In genomic region chr9:137476856-137477255, GRCh38 we compare ENCODE assay signal across 33 cellular contexts. TPM values are rescaled to one million over a fixed set of nuclear protein-coding genes. Genes with fewer than 3 reads are reported as not detected.
"Had no signal": no experiment of that assay in that cellular context is flagged by ENCODE, and none has a peak within 500 bp of the region (broad histone marks: within the 10 kb centered on the region; RNA-seq: fewer than 3 reads in every experiment).

No MANE protein-coding gene starts in this region.

- H3K27me3 ChIP-seq: adrenal gland, body of pancreas, breast epithelium, Peyer's patch, SJCRH30 had no signal

- H3K4me3 Mint-ChIP-seq: activated CD4-positive, alpha-beta T cell treated with anti-CD3 and anti-CD28 coated beads, Interleukin-2, amount 10 ng/mL, durations not matched to agents 24 days and 14 days; activated CD8-positive, alpha-beta T cell treated with anti-CD3 and anti-CD28 coated beads for 36 hours; activated naive CD4-positive, alpha-beta T cell treated with anti-CD3 and anti-CD28 coated beads, Interleukin-2, amount 50 U/mL, for 24 hours; activated T-cell treated with anti-CD3 and anti-CD28 coated beads, Interleukin-2, amount 50 U/mL, for 24 hours had no signal

- H3K36me3 ChIP-seq: adrenal gland, breast epithelium, Peyer's patch, SJCRH30, WERI-Rb-1 had no signal

- H3K27ac Mint-ChIP-seq: activated CD4-positive, alpha-beta T cell treated with anti-CD3 and anti-CD28 coated beads, Interleukin-2, amount 10 ng/mL, durations not matched to agents 24 days and 14 days; activated CD8-positive, alpha-beta T cell treated with anti-CD3 and anti-CD28 coated beads for 36 hours; activated naive CD4-positive, alpha-beta T cell treated with anti-CD3 and anti-CD28 coated beads, Interleukin-2, amount 50 U/mL, for 24 hours; activated T-cell treated with anti-CD3 and anti-CD28 coated beads, Interleukin-2, amount 50 U/mL, for 24 hours; activated T-helper 2 cell treated with anti-CD3 and anti-CD28 coated beads, Interferon-gamma antibody, Interleukin-2, Interleukin-4, amounts not matched to agents 10 μg/mL and 5 μg/mL and 100 μg/mL, durations not matched to agents 14 hours and 24 hours and 36 hours had no signal

- ATAC-seq: activated CD8-positive, alpha-beta T cell treated with anti-CD3 and anti-CD28 coated beads for 36 hours; body of pancreas; K562; PC-3 had no signal

- H3K4me1 ChIP-seq: body of pancreas, breast epithelium, Peyer's patch had no signal

- FAIRE-seq: astrocyte, K562 had no signal

- H3K27me3 Mint-ChIP-seq: activated CD8-positive, alpha-beta T cell treated with anti-CD3 and anti-CD28 coated beads for 36 hours; activated naive CD4-positive, alpha-beta T cell treated with anti-CD3 and anti-CD28 coated beads, Interleukin-2, amount 50 U/mL, for 24 hours; activated T-cell treated with anti-CD3 and anti-CD28 coated beads, Interleukin-2, amount 50 U/mL, for 24 hours had no signal

- H3K4me3 ChIP-seq: adrenal gland, body of pancreas, breast epithelium, K562, Peyer's patch, SJCRH30, SK-N-MC had no signal

- DNase-seq: activated CD4-positive, alpha-beta T cell treated with anti-CD3 and anti-CD28 coated beads, Interleukin-2, amount 10 ng/mL, durations not matched to agents 24 days and 14 days; activated CD4-positive, alpha-beta T cell treated with anti-CD3 and anti-CD28 coated beads, Interleukin-2, amount 50 U/mL, for 4 hours; activated CD8-positive, alpha-beta T cell treated with anti-CD3 and anti-CD28 coated beads for 36 hours; activated gamma-delta T cell; activated naive CD4-positive, alpha-beta T cell treated with Interleukin-2 at 50 U/mL for 16 hours; activated T-cell treated with anti-CD3 and anti-CD28 coated beads, Interleukin-2, amount 50 U/mL, for 24 hours; body of pancreas; caudate nucleus; Karpas-422; NCI-H1105 treated with DMSO at 0.1 percent for 48 hours; NCI-H1436; NCI-H1694; NCI-H1930; NCI-H345; NCI-H524 treated with DMSO at 0.1 percent for 48 hours; NK-92 treated with Interleukin-12 subunit alpha and Interleukin-12 subunit beta, amount 100 ng/mL, for 24 hours; PC-3; Peyer's patch; RPMI8226; SJCRH30; T1000; WERI-Rb-1 had no signal

- H3K27ac ChIP-seq: adrenal gland, body of pancreas, breast epithelium, Peyer's patch, SJCRH30, SK-N-MC, WERI-Rb-1 had no signal

RNA-seq across cellular contexts. Expression of gene ENTPD8, which starts 35.7 kb away (rescaled TPM):
- total RNA-seq: activated CD4-positive, alpha-beta T cell treated with anti-CD3 and anti-CD28 coated beads, Interleukin-2, amount 10 ng/mL, durations not matched to agents 24 days and 14 days; activated CD8-positive, alpha-beta memory T cell treated with anti-CD3 and anti-CD28 coated beads for 36 hours; activated CD8-positive, alpha-beta T cell treated with anti-CD3 and anti-CD28 coated beads for 36 hours; activated T-helper 2 cell treated with anti-CD3 and anti-CD28 coated beads, Interferon-gamma antibody, Interleukin-2, Interleukin-4, amounts not matched to agents 10 μg/mL and 5 μg/mL and 100 μg/mL, durations not matched to agents 14 hours and 24 hours and 36 hours; MCF 10A; NCI-H460; PC-3; SJCRH30; T-helper 2 cell treated with Interferon-gamma antibody and Interleukin-4, amounts not matched to agents 100 ng/mL and 5 ng/mL, for 36 hours had no signal

RNA-seq across cellular contexts. Expression of gene NOXA1, which starts 53.7 kb away (rescaled TPM):
- total RNA-seq: SJCRH30 had no signal
